In the genomic region with DNA sequence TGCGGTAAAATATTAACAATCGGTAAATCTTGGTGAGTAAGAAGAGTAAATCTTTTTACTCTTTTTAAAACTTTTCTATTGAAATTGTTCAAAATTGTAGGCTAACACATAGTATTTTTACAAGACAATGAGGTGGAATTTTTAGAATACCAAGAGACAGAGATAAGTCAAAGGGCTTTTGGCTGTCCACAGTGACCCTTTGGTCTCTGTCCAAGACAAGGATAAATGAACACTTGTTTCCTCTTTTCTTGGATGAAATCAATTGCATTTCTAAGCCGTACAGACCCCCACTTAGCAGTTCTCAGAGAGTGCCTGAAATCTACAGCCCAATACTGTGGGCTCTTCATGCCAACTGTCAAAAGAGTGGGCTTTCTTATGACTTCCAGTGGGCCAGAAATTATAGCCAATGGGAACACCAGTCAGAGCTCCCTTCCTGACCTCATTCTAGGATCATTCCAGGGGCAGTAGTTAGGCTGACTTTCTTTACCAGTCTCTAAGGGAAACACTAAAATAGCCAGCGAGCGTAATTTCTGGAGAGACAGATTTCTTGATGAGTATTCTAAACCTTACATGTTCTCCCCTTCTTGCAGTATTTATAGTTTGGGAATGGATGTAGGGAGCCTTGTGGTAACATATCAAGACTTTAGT, we compare ENCODE assay signal across 1 cellular context.
TF ChIP-seq lines count a peak whose summit lies in the region.

No MANE protein-coding gene starts in this region.

TF ChIP-seq in GM23338, 12 proteins besides CTCF, POLR2A, EP300 and RAD21 (continued from another document):
- TF ChIP-seq, protein P1, sequence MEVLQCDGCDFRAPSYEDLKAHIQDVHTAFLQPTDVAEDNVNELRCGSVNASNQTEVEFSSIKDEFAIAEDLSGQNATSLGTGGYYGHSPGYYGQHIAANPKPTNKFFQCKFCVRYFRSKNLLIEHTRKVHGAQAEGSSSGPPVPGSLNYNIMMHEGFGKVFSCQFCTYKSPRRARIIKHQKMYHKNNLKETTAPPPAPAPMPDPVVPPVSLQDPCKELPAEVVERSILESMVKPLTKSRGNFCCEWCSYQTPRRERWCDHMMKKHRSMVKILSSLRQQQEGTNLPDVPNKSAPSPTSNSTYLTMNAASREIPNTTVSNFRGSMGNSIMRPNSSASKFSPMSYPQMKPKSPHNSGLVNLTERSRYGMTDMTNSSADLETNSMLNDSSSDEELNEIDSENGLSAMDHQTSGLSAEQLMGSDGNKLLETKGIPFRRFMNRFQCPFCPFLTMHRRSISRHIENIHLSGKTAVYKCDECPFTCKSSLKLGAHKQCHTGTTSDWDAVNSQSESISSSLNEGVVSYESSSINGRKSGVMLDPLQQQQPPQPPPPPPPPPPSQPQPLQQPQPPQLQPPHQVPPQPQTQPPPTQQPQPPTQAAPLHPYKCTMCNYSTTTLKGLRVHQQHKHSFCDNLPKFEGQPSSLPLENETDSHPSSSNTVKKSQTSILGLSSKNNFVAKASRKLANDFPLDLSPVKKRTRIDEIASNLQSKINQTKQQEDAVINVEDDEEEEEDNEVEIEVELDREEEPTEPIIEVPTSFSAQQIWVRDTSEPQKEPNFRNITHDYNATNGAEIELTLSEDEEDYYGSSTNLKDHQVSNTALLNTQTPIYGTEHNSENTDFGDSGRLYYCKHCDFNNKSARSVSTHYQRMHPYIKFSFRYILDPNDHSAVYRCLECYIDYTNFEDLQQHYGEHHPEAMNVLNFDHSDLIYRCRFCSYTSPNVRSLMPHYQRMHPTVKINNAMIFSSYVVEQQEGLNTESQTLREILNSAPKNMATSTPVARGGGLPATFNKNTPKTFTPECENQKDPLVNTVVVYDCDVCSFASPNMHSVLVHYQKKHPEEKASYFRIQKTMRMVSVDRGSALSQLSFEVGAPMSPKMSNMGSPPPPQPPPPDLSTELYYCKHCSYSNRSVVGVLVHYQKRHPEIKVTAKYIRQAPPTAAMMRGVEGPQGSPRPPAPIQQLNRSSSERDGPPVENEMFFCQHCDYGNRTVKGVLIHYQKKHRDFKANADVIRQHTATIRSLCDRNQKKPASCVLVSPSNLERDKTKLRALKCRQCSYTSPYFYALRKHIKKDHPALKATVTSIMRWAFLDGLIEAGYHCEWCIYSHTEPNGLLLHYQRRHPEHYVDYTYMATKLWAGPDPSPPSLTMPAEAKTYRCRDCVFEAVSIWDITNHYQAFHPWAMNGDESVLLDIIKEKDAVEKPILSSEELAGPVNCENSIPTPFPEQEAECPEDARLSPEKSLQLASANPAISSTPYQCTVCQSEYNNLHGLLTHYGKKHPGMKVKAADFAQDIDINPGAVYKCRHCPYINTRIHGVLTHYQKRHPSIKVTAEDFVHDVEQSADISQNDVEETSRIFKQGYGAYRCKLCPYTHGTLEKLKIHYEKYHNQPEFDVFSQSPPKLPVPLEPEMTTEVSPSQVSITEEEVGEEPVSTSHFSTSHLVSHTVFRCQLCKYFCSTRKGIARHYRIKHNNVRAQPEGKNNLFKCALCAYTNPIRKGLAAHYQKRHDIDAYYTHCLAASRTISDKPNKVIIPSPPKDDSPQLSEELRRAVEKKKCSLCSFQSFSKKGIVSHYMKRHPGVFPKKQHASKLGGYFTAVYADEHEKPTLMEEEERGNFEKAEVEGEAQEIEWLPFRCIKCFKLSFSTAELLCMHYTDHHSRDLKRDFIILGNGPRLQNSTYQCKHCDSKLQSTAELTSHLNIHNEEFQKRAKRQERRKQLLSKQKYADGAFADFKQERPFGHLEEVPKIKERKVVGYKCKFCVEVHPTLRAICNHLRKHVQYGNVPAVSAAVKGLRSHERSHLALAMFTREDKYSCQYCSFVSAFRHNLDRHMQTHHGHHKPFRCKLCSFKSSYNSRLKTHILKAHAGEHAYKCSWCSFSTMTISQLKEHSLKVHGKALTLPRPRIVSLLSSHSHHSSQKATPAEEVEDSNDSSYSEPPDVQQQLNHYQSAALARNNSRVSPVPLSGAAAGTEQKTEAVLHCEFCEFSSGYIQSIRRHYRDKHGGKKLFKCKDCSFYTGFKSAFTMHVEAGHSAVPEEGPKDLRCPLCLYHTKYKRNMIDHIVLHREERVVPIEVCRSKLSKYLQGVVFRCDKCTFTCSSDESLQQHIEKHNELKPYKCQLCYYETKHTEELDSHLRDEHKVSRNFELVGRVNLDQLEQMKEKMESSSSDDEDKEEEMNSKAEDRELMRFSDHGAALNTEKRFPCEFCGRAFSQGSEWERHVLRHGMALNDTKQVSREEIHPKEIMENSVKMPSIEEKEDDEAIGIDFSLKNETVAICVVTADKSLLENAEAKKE (CRISPR knock-in tag; IDR thresholded peaks at IDR 0.05) = no peak
TF ChIP-seq in GM23338: peak in this region for 0.
